In genomic region chr17:74759243-74759801, GRCh38 we compare ENCODE assay signal across 8 cellular contexts. TPM values are rescaled to one million over a fixed set of nuclear protein-coding genes. Genes with fewer than 3 reads are reported as not detected.
DNase-seq lines count a peak whose midpoint lies in the region; ATAC-seq lines count a peak whose summit lies in the region.

No MANE protein-coding gene starts in this region.

- H3K9me3 Mint-ChIP-seq in activated naive CD8-positive, alpha-beta T cell (ENCODE audit: low read depth): no peaks in the 10 kb centered on the region
- H3K9me3 Mint-ChIP-seq in naive thymus-derived CD8-positive, alpha-beta T cell: no peaks in the 10 kb centered on the region

- peak; percentile 51 for DNase-seq in D341Med (ENCODE audit: low spot score)
- peak; percentile 80 for DNase-seq in MV-4-11 (lab: John Stamatoyannopoulos, UW)
- peak in 8 of 10 donors; percentile 34 to 74 (median 56) for DNase-seq in naive thymus-derived CD8-positive, alpha-beta T cell
- no peak for DNase-seq in CD1c-positive myeloid dendritic cell (ENCODE audit: extremely low spot score)
- DNase-seq in OCI-M2 (lab: John Stamatoyannopoulos, UW; ENCODE audit: unreplicated experiment): no peak
- no peak for DNase-seq in SHP77 treated with DMSO at 0.1 percent for 48 hours (lab: John Stamatoyannopoulos, UW)

- peak overlapping the region; percentile 82 for H3K27ac Mint-ChIP-seq in activated naive CD8-positive, alpha-beta T cell
- H3K27ac Mint-ChIP-seq in naive thymus-derived CD8-positive, alpha-beta T cell: peak overlapping the region; percentile 88 to 94 (median 92)

- no peaks in the 10 kb centered on the region for H3K27me3 Mint-ChIP-seq in activated naive CD8-positive, alpha-beta T cell
- no peaks in the 10 kb centered on the region for H3K27me3 Mint-ChIP-seq in naive thymus-derived CD8-positive, alpha-beta T cell

- peak overlapping the region; percentile 77 for H3K4me3 Mint-ChIP-seq in activated naive CD8-positive, alpha-beta T cell
- peak overlapping the region; percentile 69 to 97 (median 84) for H3K4me3 Mint-ChIP-seq in naive thymus-derived CD8-positive, alpha-beta T cell

- POLR2A ChIA-PET in naive thymus-derived CD8-positive, alpha-beta T cell (lab: Charles Lee): interaction anchor here (0.6 to 11.4 kb wide), 6 partner anchors 11 to 40 kb away, joined by 3 to 161 read pairs (median 26); partner anchors contain the start of genes NAT9, NHERF1 and RAB37

- peaks cover 66% of the 10 kb centered on the region for H3K4me1 Mint-ChIP-seq in activated naive CD8-positive, alpha-beta T cell (ENCODE audit: low read depth)
- H3K4me1 Mint-ChIP-seq in naive thymus-derived CD8-positive, alpha-beta T cell: peaks cover 30 to 81% (median 71%) of the 10 kb centered on the region in 4 donors

- ATAC-seq in GM21367 (IDR thresholded peaks at IDR 0.05; ENCODE audit: unreplicated experiment): peak; percentile 48
- ATAC-seq in naive thymus-derived CD8-positive, alpha-beta T cell: peak; percentile 91 to 92

- H3K36me3 Mint-ChIP-seq in activated naive CD8-positive, alpha-beta T cell: no peaks in the 10 kb centered on the region
- H3K36me3 Mint-ChIP-seq in naive thymus-derived CD8-positive, alpha-beta T cell: peaks cover 0 to 29% (median 0%) of the 10 kb centered on the region in 3 donors

RNA-seq across cellular contexts. Expression of gene NHERF1, which starts 10.9 kb away (rescaled TPM):
- 100 to 1,000 TPM; 158 to 164 TPM for total RNA-seq in naive thymus-derived CD8-positive, alpha-beta T cell
- 100 to 1,000 TPM; 277 to 351 (median 324) TPM for polyA plus RNA-seq in naive thymus-derived CD8-positive, alpha-beta T cell

RNA-seq across cellular contexts. Expression of gene NAT9, which starts 16.8 kb away (rescaled TPM):
- total RNA-seq in naive thymus-derived CD8-positive, alpha-beta T cell: 10 to 100 TPM; 66.5 to 71.5 TPM
- 10 to 100 TPM in 2 of 3 donors, 1 to 10 TPM in 1; 9.8 to 28.3 (median 20.2) TPM for polyA plus RNA-seq in naive thymus-derived CD8-positive, alpha-beta T cell

RNA-seq across cellular contexts. Expression of gene RAB37, which starts 22.3 kb away (rescaled TPM):
- 10 to 100 TPM; 34.0 to 35.9 TPM for total RNA-seq in naive thymus-derived CD8-positive, alpha-beta T cell
- polyA plus RNA-seq in naive thymus-derived CD8-positive, alpha-beta T cell: 100 to 1,000 TPM in 1 of 3 donors, 10 to 100 TPM in 2; 55.3 to 108 (median 76.0) TPM

RNA-seq across cellular contexts. Expression of gene CD300LF, which starts 46.6 kb away (rescaled TPM):
- total RNA-seq in naive thymus-derived CD8-positive, alpha-beta T cell: under 1 TPM in 1 of 2 experiments, not detected in 1; 0.36 TPM
- not detected for polyA plus RNA-seq in naive thymus-derived CD8-positive, alpha-beta T cell

Comparison
In these comparisons a context has a peak if more than half of its experiments do, and no peak if none do; other contexts are left out.
1. DNase-seq: peak in D341Med (single experiment), MV-4-11 (single experiment) and naive thymus-derived CD8-positive, alpha-beta T cell (8 of 10); none in CD1c-positive myeloid dendritic cell (single experiment), OCI-M2 (single experiment) and SHP77 treated with DMSO at 0.1 percent for 48 hours (single experiment).